ENCODE assay signal across 13 cellular contexts in genomic region chr7:128914566-128915151, GRCh38. TPM values are rescaled to one million over a fixed set of nuclear protein-coding genes. Genes with fewer than 3 reads are reported as not detected.
DNase-seq lines count a peak whose midpoint lies in the region; ATAC-seq and TF ChIP-seq lines count a peak whose summit lies in the region.
"Had no signal": no experiment of that assay in that cellular context is flagged by ENCODE, and none has a peak within 500 bp of the region (broad histone marks: within the 10 kb centered on the region; RNA-seq: fewer than 3 reads in every experiment).

No MANE protein-coding gene starts in this region.

- no peak for DNase-seq in CD4-positive, alpha-beta T cell
- DNase-seq in effector memory CD8-positive, alpha-beta T cell: no peak
- DNase-seq in putamen (ENCODE audit: low spot score) (no peak), NCI-H82 treated with DMSO at 0.1 percent for 48 hours (lab: John Stamatoyannopoulos, UW; ENCODE audit: unreplicated experiment) (no peak), NK-92 (lab: John Stamatoyannopoulos, UW; ENCODE audit: unreplicated experiment) (no peak)
- DNase-seq: activated CD8-positive, alpha-beta memory T cell treated with anti-CD3 and anti-CD28 coated beads for 24 hours; NCI-H1105; ovary had no signal

- no peaks in the 10 kb centered on the region for H3K36me3 Mint-ChIP-seq in CD4-positive, alpha-beta T cell (ENCODE audit: low read depth)
- H3K36me3 Mint-ChIP-seq in effector memory CD8-positive, alpha-beta T cell (ENCODE audit: insufficient read depth): no peaks in the 10 kb centered on the region
- H3K36me3 Mint-ChIP-seq: brain had no signal

- no peak overlapping the region for H3K27ac ChIP-seq in CD4-positive, alpha-beta T cell (ENCODE audit: low read depth, low read length)
- H3K27ac ChIP-seq: ovary had no signal

- H3K9me3 Mint-ChIP-seq in CD4-positive, alpha-beta T cell: no peaks in the 10 kb centered on the region
- no peaks in the 10 kb centered on the region for H3K9me3 Mint-ChIP-seq in effector memory CD8-positive, alpha-beta T cell

- peaks cover 62% of the 10 kb centered on the region for H3K27me3 Mint-ChIP-seq in CD4-positive, alpha-beta T cell
- peaks cover 72 to 91% of the 10 kb centered on the region in 2 donors for H3K27me3 Mint-ChIP-seq in effector memory CD8-positive, alpha-beta T cell

- no peak overlapping the region for H3K4me3 Mint-ChIP-seq in CD4-positive, alpha-beta T cell
- H3K4me3 Mint-ChIP-seq in effector memory CD8-positive, alpha-beta T cell: peak overlapping the region in 1 of 2 donors; percentile 11

- peaks cover 6% of the 10 kb centered on the region for H3K4me1 Mint-ChIP-seq in CD4-positive, alpha-beta T cell (ENCODE audit: low read depth)
- H3K4me1 Mint-ChIP-seq in effector memory CD8-positive, alpha-beta T cell (ENCODE audit: low read depth in 2 of 2): peaks cover 4 to 7% of the 10 kb centered on the region in 2 donors

- peak; percentile 34 for ATAC-seq in CD4-positive, alpha-beta T cell (ENCODE audit: poor library complexity)
- ATAC-seq in GM18498 (IDR thresholded peaks at IDR 0.05; ENCODE audit: unreplicated experiment): peak; percentile 54
- ATAC-seq in HG02938 (IDR thresholded peaks at IDR 0.05; ENCODE audit: unreplicated experiment): peak; percentile 40
- ATAC-seq in effector memory CD8-positive, alpha-beta T cell (replicated peaks): peak; percentile 64
- ATAC-seq in GM21381 (IDR thresholded peaks at IDR 0.05; ENCODE audit: unreplicated experiment): no peak
- ATAC-seq: esophagus mucosa had no signal

- H3K9me3 ChIP-seq in CD4-positive, alpha-beta T cell (ENCODE audit: control insufficient read depth, low read length): no peaks in the 10 kb centered on the region
- H3K9me3 ChIP-seq: ovary had no signal

- H3K27me3 ChIP-seq in CD4-positive, alpha-beta T cell (ENCODE audit: control insufficient read depth, insufficient read depth, low read length): peaks cover 39% of the 10 kb centered on the region
- H3K27me3 ChIP-seq: ovary had no signal

- intact Hi-C loops in CD4-positive, alpha-beta T cell (cut with DNase I, micrococcal nuclease): no loop called here

- POLR2A ChIA-PET in CD4-positive, alpha-beta T cell (lab: Charles Lee): no interaction called here

- no peak overlapping the region for H3K27ac Mint-ChIP-seq in CD4-positive, alpha-beta T cell
- no peak overlapping the region for H3K27ac Mint-ChIP-seq in effector memory CD8-positive, alpha-beta T cell

- CTCF ChIA-PET in CD4-positive, alpha-beta T cell (lab: Charles Lee): no interaction called here

- no peak for TF ChIP-seq CTCF in CD4-positive, alpha-beta T cell (IDR thresholded peaks at IDR 0.05)

RNA-seq across cellular contexts. Expression of gene KCP, which starts 4.2 kb away (rescaled TPM):
- under 1 TPM in 1 of 2 experiments, not detected in 1; 0.11 TPM for total RNA-seq in CD4-positive, alpha-beta T cell

RNA-seq across cellular contexts. Expression of gene IRF5, which starts 23.1 kb away (rescaled TPM):
- 1 to 10 TPM; 1.7 to 1.8 TPM for total RNA-seq in CD4-positive, alpha-beta T cell

RNA-seq across cellular contexts. Expression of gene ATP6V1F, which starts 52.0 kb away (rescaled TPM):
- 10 to 100 TPM; 49.6 to 54.3 TPM for total RNA-seq in CD4-positive, alpha-beta T cell
